In genomic region chr3:20811006-20811405, GRCh38 we compare ENCODE assay signal across 9 cellular contexts.
"Had no signal": no experiment of that assay in that cellular context is flagged by ENCODE, and none has a peak within 500 bp of the region (broad histone marks: within the 10 kb centered on the region; RNA-seq: fewer than 3 reads in every experiment).

No MANE protein-coding gene starts in this region.

- H3K36me3 ChIP-seq: HAP-1 had no signal

- H3K27ac Mint-ChIP-seq: HFFc6, IgD-negative memory B cell had no signal

- H3K9me3 Mint-ChIP-seq: GM23338 had no signal

- H3K9me3 ChIP-seq: HAP-1 had no signal

- H3K4me3 Mint-ChIP-seq: GM23338, HFFc6, IgD-negative memory B cell had no signal

- H3K4me3 ChIP-seq: GM23338, HAP-1 had no signal

- H3K27me3 Mint-ChIP-seq: IgD-negative memory B cell had no signal

- H3K4me2 ChIP-seq: GM23338 had no signal

- H3K36me3 Mint-ChIP-seq: IgD-negative memory B cell had no signal

- H3K4me1 Mint-ChIP-seq: GM23338, IgD-negative memory B cell had no signal

- H2AFZ ChIP-seq: GM23338 had no signal

- H3K27ac ChIP-seq: HL-60 had no signal

- DNase-seq: H7, HFFc6, Kasumi-1, KG1 had no signal

- H3K4me1 ChIP-seq: HAP-1 had no signal

- ATAC-seq: GM23338, HCT116 had no signal
